ENCODE assay signal across 1 cellular context in genomic region chr17:7833795-7834553, GRCh38.
TF ChIP-seq lines count a peak whose summit lies in the region.

A gene with protein sequence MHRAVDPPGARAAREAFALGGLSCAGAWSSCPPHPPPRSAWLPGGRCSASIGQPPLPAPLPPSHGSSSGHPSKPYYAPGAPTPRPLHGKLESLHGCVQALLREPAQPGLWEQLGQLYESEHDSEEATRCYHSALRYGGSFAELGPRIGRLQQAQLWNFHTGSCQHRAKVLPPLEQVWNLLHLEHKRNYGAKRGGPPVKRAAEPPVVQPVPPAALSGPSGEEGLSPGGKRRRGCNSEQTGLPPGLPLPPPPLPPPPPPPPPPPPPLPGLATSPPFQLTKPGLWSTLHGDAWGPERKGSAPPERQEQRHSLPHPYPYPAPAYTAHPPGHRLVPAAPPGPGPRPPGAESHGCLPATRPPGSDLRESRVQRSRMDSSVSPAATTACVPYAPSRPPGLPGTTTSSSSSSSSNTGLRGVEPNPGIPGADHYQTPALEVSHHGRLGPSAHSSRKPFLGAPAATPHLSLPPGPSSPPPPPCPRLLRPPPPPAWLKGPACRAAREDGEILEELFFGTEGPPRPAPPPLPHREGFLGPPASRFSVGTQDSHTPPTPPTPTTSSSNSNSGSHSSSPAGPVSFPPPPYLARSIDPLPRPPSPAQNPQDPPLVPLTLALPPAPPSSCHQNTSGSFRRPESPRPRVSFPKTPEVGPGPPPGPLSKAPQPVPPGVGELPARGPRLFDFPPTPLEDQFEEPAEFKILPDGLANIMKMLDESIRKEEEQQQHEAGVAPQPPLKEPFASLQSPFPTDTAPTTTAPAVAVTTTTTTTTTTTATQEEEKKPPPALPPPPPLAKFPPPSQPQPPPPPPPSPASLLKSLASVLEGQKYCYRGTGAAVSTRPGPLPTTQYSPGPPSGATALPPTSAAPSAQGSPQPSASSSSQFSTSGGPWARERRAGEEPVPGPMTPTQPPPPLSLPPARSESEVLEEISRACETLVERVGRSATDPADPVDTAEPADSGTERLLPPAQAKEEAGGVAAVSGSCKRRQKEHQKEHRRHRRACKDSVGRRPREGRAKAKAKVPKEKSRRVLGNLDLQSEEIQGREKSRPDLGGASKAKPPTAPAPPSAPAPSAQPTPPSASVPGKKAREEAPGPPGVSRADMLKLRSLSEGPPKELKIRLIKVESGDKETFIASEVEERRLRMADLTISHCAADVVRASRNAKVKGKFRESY (N-terminal part only) (plus strand): TSS chr17:7834217. CDS start chr17:7845555, 11,338 bp downstream.

TF ChIP-seq in HepG2, 621 proteins besides CTCF, POLR2A, EP300 and RAD21 (continued from another document and continues in another):
- TF ChIP-seq, protein P1, sequence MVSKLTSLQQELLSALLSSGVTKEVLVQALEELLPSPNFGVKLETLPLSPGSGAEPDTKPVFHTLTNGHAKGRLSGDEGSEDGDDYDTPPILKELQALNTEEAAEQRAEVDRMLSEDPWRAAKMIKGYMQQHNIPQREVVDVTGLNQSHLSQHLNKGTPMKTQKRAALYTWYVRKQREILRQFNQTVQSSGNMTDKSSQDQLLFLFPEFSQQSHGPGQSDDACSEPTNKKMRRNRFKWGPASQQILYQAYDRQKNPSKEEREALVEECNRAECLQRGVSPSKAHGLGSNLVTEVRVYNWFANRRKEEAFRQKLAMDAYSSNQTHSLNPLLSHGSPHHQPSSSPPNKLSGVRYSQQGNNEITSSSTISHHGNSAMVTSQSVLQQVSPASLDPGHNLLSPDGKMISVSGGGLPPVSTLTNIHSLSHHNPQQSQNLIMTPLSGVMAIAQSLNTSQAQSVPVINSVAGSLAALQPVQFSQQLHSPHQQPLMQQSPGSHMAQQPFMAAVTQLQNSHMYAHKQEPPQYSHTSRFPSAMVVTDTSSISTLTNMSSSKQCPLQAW (CRISPR knock-in tag; IDR thresholded peaks at IDR 0.05), result 0 out of 2 replicates have a peak, but pooled peaks have one; percentile 69
- TF ChIP-seq, protein P2, sequence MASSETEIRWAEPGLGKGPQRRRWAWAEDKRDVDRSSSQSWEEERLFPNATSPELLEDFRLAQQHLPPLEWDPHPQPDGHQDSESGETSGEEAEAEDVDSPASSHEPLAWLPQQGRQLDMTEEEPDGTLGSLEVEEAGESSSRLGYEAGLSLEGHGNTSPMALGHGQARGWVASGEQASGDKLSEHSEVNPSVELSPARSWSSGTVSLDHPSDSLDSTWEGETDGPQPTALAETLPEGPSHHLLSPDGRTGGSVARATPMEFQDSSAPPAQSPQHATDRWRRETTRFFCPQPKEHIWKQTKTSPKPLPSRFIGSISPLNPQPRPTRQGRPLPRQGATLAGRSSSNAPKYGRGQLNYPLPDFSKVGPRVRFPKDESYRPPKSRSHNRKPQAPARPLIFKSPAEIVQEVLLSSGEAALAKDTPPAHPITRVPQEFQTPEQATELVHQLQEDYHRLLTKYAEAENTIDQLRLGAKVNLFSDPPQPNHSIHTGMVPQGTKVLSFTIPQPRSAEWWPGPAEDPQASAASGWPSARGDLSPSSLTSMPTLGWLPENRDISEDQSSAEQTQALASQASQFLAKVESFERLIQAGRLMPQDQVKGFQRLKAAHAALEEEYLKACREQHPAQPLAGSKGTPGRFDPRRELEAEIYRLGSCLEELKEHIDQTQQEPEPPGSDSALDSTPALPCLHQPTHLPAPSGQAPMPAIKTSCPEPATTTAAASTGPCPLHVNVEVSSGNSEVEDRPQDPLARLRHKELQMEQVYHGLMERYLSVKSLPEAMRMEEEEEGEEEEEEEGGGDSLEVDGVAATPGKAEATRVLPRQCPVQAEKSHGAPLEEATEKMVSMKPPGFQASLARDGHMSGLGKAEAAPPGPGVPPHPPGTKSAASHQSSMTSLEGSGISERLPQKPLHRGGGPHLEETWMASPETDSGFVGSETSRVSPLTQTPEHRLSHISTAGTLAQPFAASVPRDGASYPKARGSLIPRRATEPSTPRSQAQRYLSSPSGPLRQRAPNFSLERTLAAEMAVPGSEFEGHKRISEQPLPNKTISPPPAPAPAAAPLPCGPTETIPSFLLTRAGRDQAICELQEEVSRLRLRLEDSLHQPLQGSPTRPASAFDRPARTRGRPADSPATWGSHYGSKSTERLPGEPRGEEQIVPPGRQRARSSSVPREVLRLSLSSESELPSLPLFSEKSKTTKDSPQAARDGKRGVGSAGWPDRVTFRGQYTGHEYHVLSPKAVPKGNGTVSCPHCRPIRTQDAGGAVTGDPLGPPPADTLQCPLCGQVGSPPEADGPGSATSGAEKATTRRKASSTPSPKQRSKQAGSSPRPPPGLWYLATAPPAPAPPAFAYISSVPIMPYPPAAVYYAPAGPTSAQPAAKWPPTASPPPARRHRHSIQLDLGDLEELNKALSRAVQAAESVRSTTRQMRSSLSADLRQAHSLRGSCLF (CRISPR knock-in tag; IDR thresholded peaks at IDR 0.05; ENCODE audit: borderline replicate concordance), result no peak
- TF ChIP-seq MZF1 (CRISPR knock-in tag; IDR thresholded peaks at IDR 0.05; ENCODE audit: borderline replicate concordance), result no peak
- TF ChIP-seq SMARCE1 (IDR thresholded peaks at IDR 0.05; ENCODE audit: borderline replicate concordance), result no peak
- TF ChIP-seq SSRP1 (CRISPR knock-in tag; IDR thresholded peaks at IDR 0.05), result no peak
- TF ChIP-seq PITX1 (CRISPR knock-in tag; IDR thresholded peaks at IDR 0.05), result 0 out of 2 replicates have a peak, but pooled peaks have one; percentile 2
- no peak for TF ChIP-seq ZNF512 (CRISPR knock-in tag; IDR thresholded peaks at IDR 0.05)
- TF ChIP-seq ONECUT2 (CRISPR knock-in tag; IDR thresholded peaks at IDR 0.05), result no peak
- TF ChIP-seq ZNF839 (CRISPR knock-in tag; IDR thresholded peaks at IDR 0.05; ENCODE audit: borderline replicate concordance), result no peak
- TF ChIP-seq ZNF775 (CRISPR knock-in tag; IDR thresholded peaks at IDR 0.05; ENCODE audit: borderline replicate concordance), result no peak
- no peak for TF ChIP-seq RBM39 (IDR thresholded peaks at IDR 0.05; ENCODE audit: low read depth, low read length, poor library complexity, severe bottlenecking)
- no peak for TF ChIP-seq CEBPG (CRISPR knock-in tag; IDR thresholded peaks at IDR 0.05)
- TF ChIP-seq SIN3A (IDR thresholded peaks at IDR 0.05; ENCODE audit: borderline replicate concordance, low read depth, low read length), result peak; percentile 65; the same call in 1 of the 2 replicates
- TF ChIP-seq SCMH1 (CRISPR knock-in tag; IDR thresholded peaks at IDR 0.05; ENCODE audit: borderline replicate concordance), result no peak
- TF ChIP-seq CENPT (CRISPR knock-in tag; IDR thresholded peaks at IDR 0.05; ENCODE audit: low read depth), result no peak
- TF ChIP-seq, protein P3, sequence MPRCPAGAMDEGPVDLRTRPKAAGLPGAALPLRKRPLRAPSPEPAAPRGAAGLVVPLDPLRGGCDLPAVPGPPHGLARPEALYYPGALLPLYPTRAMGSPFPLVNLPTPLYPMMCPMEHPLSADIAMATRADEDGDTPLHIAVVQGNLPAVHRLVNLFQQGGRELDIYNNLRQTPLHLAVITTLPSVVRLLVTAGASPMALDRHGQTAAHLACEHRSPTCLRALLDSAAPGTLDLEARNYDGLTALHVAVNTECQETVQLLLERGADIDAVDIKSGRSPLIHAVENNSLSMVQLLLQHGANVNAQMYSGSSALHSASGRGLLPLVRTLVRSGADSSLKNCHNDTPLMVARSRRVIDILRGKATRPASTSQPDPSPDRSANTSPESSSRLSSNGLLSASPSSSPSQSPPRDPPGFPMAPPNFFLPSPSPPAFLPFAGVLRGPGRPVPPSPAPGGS (CRISPR knock-in tag; IDR thresholded peaks at IDR 0.05), result no peak
- TF ChIP-seq ZNF543 (CRISPR knock-in tag; IDR thresholded peaks at IDR 0.05), result no peak
- no peak for TF ChIP-seq ZBTB1 (CRISPR knock-in tag; IDR thresholded peaks at IDR 0.05; ENCODE audit: borderline replicate concordance)
- TF ChIP-seq SP4 (CRISPR knock-in tag; IDR thresholded peaks at IDR 0.05), result peak; percentile 73
- TF ChIP-seq ZNF235 (CRISPR knock-in tag; IDR thresholded peaks at IDR 0.05; ENCODE audit: borderline replicate concordance), result 0 out of 2 replicates have a peak, but pooled peaks have one; percentile 40
- no peak for TF ChIP-seq ZNF773 (CRISPR knock-in tag; IDR thresholded peaks at IDR 0.05; ENCODE audit: borderline replicate concordance)
- 0 out of 2 replicates have a peak, but pooled peaks have one; percentile 18 for TF ChIP-seq MNT (IDR thresholded peaks at IDR 0.05)
- TF ChIP-seq PHF20 (CRISPR knock-in tag; IDR thresholded peaks at IDR 0.05), result no peak
- TF ChIP-seq, protein P4, sequence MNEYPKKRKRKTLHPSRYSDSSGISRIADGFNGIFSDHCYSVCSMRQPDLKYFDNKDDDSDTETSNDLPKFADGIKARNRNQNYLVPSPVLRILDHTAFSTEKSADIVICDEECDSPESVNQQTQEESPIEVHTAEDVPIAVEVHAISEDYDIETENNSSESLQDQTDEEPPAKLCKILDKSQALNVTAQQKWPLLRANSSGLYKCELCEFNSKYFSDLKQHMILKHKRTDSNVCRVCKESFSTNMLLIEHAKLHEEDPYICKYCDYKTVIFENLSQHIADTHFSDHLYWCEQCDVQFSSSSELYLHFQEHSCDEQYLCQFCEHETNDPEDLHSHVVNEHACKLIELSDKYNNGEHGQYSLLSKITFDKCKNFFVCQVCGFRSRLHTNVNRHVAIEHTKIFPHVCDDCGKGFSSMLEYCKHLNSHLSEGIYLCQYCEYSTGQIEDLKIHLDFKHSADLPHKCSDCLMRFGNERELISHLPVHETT (CRISPR knock-in tag; conservative IDR thresholded peaks at IDR 0.05), result no peak
- TF ChIP-seq ZNF776 (CRISPR knock-in tag; IDR thresholded peaks at IDR 0.05), result peak; percentile 41; the same call in 1 of the 2 replicates
- no peak for TF ChIP-seq U2AF2 (IDR thresholded peaks at IDR 0.05; ENCODE audit: low read depth, low read length)
- TF ChIP-seq ZNF670 (CRISPR knock-in tag; IDR thresholded peaks at IDR 0.05; ENCODE audit: borderline replicate concordance), result no peak
- no peak for TF ChIP-seq NFE2 (CRISPR knock-in tag; IDR thresholded peaks at IDR 0.05)
- TF ChIP-seq ZNF780A (CRISPR knock-in tag; IDR thresholded peaks at IDR 0.05), result no peak
- TF ChIP-seq, protein P5, sequence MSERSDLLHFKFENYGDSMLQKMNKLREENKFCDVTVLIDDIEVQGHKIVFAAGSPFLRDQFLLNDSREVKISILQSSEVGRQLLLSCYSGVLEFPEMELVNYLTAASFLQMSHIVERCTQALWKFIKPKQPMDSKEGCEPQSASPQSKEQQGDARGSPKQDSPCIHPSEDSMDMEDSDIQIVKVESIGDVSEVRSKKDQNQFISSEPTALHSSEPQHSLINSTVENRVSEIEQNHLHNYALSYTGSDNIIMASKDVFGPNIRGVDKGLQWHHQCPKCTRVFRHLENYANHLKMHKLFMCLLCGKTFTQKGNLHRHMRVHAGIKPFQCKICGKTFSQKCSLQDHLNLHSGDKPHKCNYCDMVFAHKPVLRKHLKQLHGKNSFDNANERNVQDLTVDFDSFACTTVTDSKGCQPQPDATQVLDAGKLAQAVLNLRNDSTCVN (CRISPR knock-in tag; IDR thresholded peaks at IDR 0.05; ENCODE audit: borderline replicate concordance), result no peak
- TF ChIP-seq ZFP91 (CRISPR knock-in tag; IDR thresholded peaks at IDR 0.05; ENCODE audit: borderline replicate concordance), result no peak
- TF ChIP-seq ZNF205 (CRISPR knock-in tag; IDR thresholded peaks at IDR 0.05), result no peak
- no peak for TF ChIP-seq KLF13 (CRISPR knock-in tag; IDR thresholded peaks at IDR 0.05)
- no peak for TF ChIP-seq ELF1 (CRISPR knock-in tag; IDR thresholded peaks at IDR 0.05)
- no peak for TF ChIP-seq ZSCAN20 (CRISPR knock-in tag; IDR thresholded peaks at IDR 0.05; ENCODE audit: borderline replicate concordance)
- TF ChIP-seq, protein P6, sequence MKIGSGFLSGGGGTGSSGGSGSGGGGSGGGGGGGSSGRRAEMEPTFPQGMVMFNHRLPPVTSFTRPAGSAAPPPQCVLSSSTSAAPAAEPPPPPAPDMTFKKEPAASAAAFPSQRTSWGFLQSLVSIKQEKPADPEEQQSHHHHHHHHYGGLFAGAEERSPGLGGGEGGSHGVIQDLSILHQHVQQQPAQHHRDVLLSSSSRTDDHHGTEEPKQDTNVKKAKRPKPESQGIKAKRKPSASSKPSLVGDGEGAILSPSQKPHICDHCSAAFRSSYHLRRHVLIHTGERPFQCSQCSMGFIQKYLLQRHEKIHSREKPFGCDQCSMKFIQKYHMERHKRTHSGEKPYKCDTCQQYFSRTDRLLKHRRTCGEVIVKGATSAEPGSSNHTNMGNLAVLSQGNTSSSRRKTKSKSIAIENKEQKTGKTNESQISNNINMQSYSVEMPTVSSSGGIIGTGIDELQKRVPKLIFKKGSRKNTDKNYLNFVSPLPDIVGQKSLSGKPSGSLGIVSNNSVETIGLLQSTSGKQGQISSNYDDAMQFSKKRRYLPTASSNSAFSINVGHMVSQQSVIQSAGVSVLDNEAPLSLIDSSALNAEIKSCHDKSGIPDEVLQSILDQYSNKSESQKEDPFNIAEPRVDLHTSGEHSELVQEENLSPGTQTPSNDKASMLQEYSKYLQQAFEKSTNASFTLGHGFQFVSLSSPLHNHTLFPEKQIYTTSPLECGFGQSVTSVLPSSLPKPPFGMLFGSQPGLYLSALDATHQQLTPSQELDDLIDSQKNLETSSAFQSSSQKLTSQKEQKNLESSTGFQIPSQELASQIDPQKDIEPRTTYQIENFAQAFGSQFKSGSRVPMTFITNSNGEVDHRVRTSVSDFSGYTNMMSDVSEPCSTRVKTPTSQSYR (CRISPR knock-in tag; IDR thresholded peaks at IDR 0.05; ENCODE audit: borderline replicate concordance), result no peak
